In the genomic region with DNA sequence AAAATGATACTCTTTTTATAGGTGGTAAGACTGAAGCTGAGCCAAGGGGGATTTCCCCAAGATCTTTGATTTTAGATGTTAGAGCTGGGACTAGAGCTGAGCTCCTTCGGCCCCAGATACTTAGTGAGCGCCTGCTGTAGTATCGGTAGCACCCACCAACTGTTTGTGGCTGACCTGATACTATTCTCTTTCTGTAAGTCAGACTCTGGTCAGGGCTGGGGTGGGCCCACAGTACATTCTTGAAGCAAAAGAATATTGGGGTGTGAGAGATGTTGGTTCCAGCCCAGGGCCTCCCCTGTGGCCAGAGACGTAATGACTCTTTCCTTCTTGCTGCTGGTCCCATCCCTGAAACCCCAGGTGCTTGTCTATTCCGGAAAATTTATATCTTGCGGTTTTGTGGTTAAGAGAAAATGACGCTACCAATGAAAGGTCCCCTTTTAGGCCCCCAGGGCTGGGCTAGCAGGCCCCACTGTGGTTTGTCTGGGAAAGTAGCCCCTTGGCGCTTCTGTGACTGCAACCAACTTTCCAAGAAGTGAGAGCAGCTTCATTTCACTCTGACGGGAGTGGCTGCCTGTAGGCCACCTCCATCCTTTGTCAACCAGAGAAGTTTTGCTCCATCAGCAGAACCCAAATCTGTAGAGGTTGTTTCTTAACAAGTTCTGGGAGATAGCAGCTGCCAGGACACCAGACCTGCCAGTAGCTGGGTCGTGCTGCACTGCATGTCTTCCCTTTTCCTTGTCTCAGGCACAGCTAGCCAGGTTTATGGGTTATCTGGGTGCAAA, we compare ENCODE assay signal across 8 cellular contexts.
DNase-seq lines count a peak whose midpoint lies in the region; ATAC-seq and TF ChIP-seq lines count a peak whose summit lies in the region.

No MANE protein-coding gene starts in this region.

- H3K36me3 Mint-ChIP-seq in T-cell: no peaks in the 10 kb centered on the region

- H2AK5ac ChIP-seq in trophoblast cell (ENCODE audit: low read length): no peak overlapping the region

- TF ChIP-seq CTCF in fibroblast of pulmonary artery (IDR thresholded peaks at IDR 0.05; ENCODE audit: low read length, missing control alignments): no peak

- no peaks in the 10 kb centered on the region for H3K79me1 ChIP-seq in trophoblast cell (ENCODE audit: low read length)

- H2BK5ac ChIP-seq in trophoblast cell (ENCODE audit: low read depth, low read length, poor library complexity): no peak overlapping the region

- H3K4ac ChIP-seq in trophoblast cell (ENCODE audit: low read depth, low read length): no peak overlapping the region

- H4K8ac ChIP-seq in trophoblast cell (ENCODE audit: low read depth, low read length): no peak overlapping the region

- no peaks in the 10 kb centered on the region for H3K9me3 ChIP-seq in trophoblast cell (ENCODE audit: insufficient read depth, low read depth, low read length)

- CTCF ChIA-PET in T-cell (lab: Charles Lee): interaction anchor here in 1 of 2 donors (1.0 to 1.1 kb wide), 2 partner anchors 12 to 89 kb away, joined by 3 to 4 read pairs; no protein-coding TSS in a partner anchor

- H3K27ac Mint-ChIP-seq in T-cell: peak overlapping the region; percentile 48 to 61

- H3K4me3 Mint-ChIP-seq in T-cell: peak overlapping the region; percentile 25 to 39 (median 37)

- H2BK120ac ChIP-seq in trophoblast cell (ENCODE audit: insufficient read depth, low read length, poor library complexity): no peak overlapping the region

- WGBS in trophoblast cell (ENCODE audit: extremely low coverage, insufficient coverage, insufficient read length): no CpG with 5 or more reads among the region's 10 CpGs

- H3K27me3 ChIP-seq in trophoblast cell (ENCODE audit: insufficient read depth, low read length): no peaks in the 10 kb centered on the region

- H3K9me3 Mint-ChIP-seq in T-cell: no peaks in the 10 kb centered on the region

- no peak overlapping the region for H3K4me2 ChIP-seq in trophoblast cell (ENCODE audit: low read length)

- ATAC-seq in HG03103 (IDR thresholded peaks at IDR 0.05; ENCODE audit: low read depth, unreplicated experiment) (peak; percentile 78), T-cell (replicated peaks in 1 of 4) (peak; percentile 50 to 87 (median 57))

- peaks cover 3% of the 10 kb centered on the region for H3K79me2 ChIP-seq in trophoblast cell (ENCODE audit: control insufficient read depth, insufficient read depth, low read length, poor library complexity)

- no peak overlapping the region for H4K91ac ChIP-seq in trophoblast cell (ENCODE audit: low read depth, low read length)

- no peak overlapping the region for H3K14ac ChIP-seq in trophoblast cell (ENCODE audit: low read length)

- no peak overlapping the region for H3K4me3 ChIP-seq in fibroblast of pulmonary artery (replicated peaks; ENCODE audit: low read depth, low read length)
- H3K4me3 ChIP-seq in trophoblast cell (ENCODE audit: low read depth, low read length): no peak overlapping the region

- H2AFZ ChIP-seq in trophoblast cell (ENCODE audit: insufficient read depth, low read length, poor library complexity): no peak overlapping the region

- no peak overlapping the region for H3K9ac ChIP-seq in trophoblast cell (ENCODE audit: low read length)

- H3K27ac ChIP-seq in trophoblast cell (ENCODE audit: low read depth, low read length): no peak overlapping the region

- no peak overlapping the region for H3K23ac ChIP-seq in trophoblast cell (ENCODE audit: low read length)

- POLR2A ChIA-PET in T-cell (lab: Charles Lee): no interaction called here

- H3K4me1 Mint-ChIP-seq in T-cell: peaks cover 39 to 61% (median 42%) of the 10 kb centered on the region in 3 donors

- H2BK12ac ChIP-seq in trophoblast cell (ENCODE audit: low read length): no peak overlapping the region

- H3K4me1 ChIP-seq in trophoblast cell (ENCODE audit: control insufficient read depth in 1 of 2, insufficient read depth in 2 of 2, low read length in 2 of 2): peaks cover 12 to 22% of the 10 kb centered on the region in 2 experiments

- no peak overlapping the region for H3K18ac ChIP-seq in trophoblast cell (ENCODE audit: low read length)

- no peak overlapping the region for H4K12ac ChIP-seq in trophoblast cell (ENCODE audit: low read depth, low read length)

- peak; percentile 10 for DNase-seq in activated gamma-delta T cell treated with anti-CD3 and anti-CD28 coated beads, Interleukin-2, amount 50 U/mL, for 16 hours (ENCODE audit: low read depth)
- no peak for DNase-seq in activated gamma-delta T cell treated with Interleukin-2 at 50 U/mL for 16 hours
- DNase-seq in T-cell: peak in 11 of 34 experiments; percentile 3 to 17 (median 8)
- peak; percentile 36 for DNase-seq in fibroblast of pulmonary artery (ENCODE audit: low read depth)
- DNase-seq in trophoblast cell: no peak
- no peak for DNase-seq in COR-L47 (lab: John Stamatoyannopoulos, UW)
- no peak for DNase-seq in kidney glomerular epithelial cell (lab: John Stamatoyannopoulos, UW)

- H3K36me3 ChIP-seq in trophoblast cell (ENCODE audit: control insufficient read depth in 1 of 2, insufficient read depth in 2 of 2, low read length in 2 of 2): no peaks in the 10 kb centered on the region

- no peaks in the 10 kb centered on the region for H3K27me3 Mint-ChIP-seq in T-cell

Comparison
In these comparisons a context has a peak if more than half of its experiments do, and no peak if none do; other contexts are left out.
1. DNase-seq: peak in activated gamma-delta T cell treated with anti-CD3 and anti-CD28 coated beads, Interleukin-2, amount 50 U/mL, for 16 hours (single experiment) and fibroblast of pulmonary artery (single experiment); none in activated gamma-delta T cell treated with Interleukin-2 at 50 U/mL for 16 hours (single experiment), trophoblast cell (0 of 2), COR-L47 (single experiment) and kidney glomerular epithelial cell (single experiment).